26 cellular contexts compared by ENCODE assay signal in the genomic region with DNA sequence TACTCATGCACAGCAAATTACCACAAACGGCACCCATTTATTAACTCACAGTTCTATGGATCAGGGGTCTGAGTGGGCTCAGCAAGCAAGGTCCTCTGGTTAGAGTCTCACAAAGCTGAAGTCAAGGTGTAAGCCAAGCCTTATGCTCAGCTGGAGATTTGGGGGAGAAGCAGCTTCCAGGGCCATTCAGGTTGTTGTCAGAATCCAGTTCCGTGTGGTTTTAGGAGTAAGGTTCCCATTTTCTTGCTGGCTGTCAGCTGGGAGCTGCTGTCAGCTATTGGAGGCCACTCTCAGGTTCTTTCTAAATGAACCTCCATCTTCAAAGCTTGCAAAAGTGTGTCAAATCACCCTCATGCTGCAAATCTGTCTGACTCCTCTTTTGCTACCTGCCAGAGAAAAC. TPM values are rescaled to one million over a fixed set of nuclear protein-coding genes. Genes with fewer than 3 reads are reported as not detected.
"Had no signal": no experiment of that assay in that cellular context is flagged by ENCODE, and none has a peak within 500 bp of the region (broad histone marks: within the 10 kb centered on the region; RNA-seq: fewer than 3 reads in every experiment).

No MANE protein-coding gene starts in this region.

- H3K36me3 Mint-ChIP-seq: activated CD4-positive, alpha-beta memory T cell treated with anti-CD3 and anti-CD28 coated beads for 36 hours; activated naive CD4-positive, alpha-beta T cell treated with anti-CD3 and anti-CD28 coated beads, Interleukin-2, amount 50 U/mL, for 24 hours; IgD-negative memory B cell had no signal

- H3K27ac Mint-ChIP-seq: activated CD4-positive, alpha-beta memory T cell treated with anti-CD3 and anti-CD28 coated beads for 36 hours; activated CD4-positive, alpha-beta T cell treated with anti-CD3 and anti-CD28 coated beads, Interleukin-2, amount 10 ng/mL, durations not matched to agents 7 days and 5 days; activated naive CD4-positive, alpha-beta T cell treated with anti-CD3 and anti-CD28 coated beads, Interleukin-2, amount 50 U/mL, for 24 hours; activated T-cell treated with anti-CD3 and anti-CD28 coated beads, Interleukin-2, amount 50 U/mL, for 24 hours; activated T-helper 1 cell treated with anti-CD3 and anti-CD28 coated beads, Interleukin-12 subunit alpha, Interleukin-12 subunit beta, Interleukin-2, Interleukin-4 antibody, amounts not matched to agents 30 ng/mL and 10 ng/mL and 1 ng/mL, durations not matched to agents 14 hours and 24 hours and 36 hours; IgD-negative memory B cell had no signal

- H3K4me3 ChIP-seq: breast epithelium, PC-9, SJCRH30 had no signal

- DNase-seq: activated CD4-positive, alpha-beta memory T cell treated with anti-CD3 and anti-CD28 coated beads for 36 hours; activated CD4-positive, alpha-beta T cell treated with anti-CD3 and anti-CD28 coated beads, Interleukin-2, amount 10 ng/mL, durations not matched to agents 7 days and 5 days; activated CD4-positive, CD25-positive, alpha-beta regulatory T cell; activated effector memory CD4-positive, alpha-beta T cell treated with Interleukin-2 at 50 U/mL for 16 hours; activated naive CD4-positive, alpha-beta T cell; activated T-cell treated with anti-CD3 and anti-CD28 coated beads, Interleukin-2, amount 50 U/mL, for 24 hours; aorta; KG1; NCI-H1048; NCI-H146; NCI-H187 treated with DMSO at 0.1 percent for 48 hours; NCI-H2081 treated with DMSO at 0.1 percent for 48 hours; NCI-H446; NCI-H524; PC-9; SJCRH30; SK-N-SH; T-helper 1 cell had no signal

- H3K27ac ChIP-seq: PC-9, SJCRH30, VCaP had no signal

- H3K4me3 Mint-ChIP-seq: activated CD4-positive, alpha-beta memory T cell treated with anti-CD3 and anti-CD28 coated beads for 36 hours; activated CD4-positive, alpha-beta T cell treated with anti-CD3 and anti-CD28 coated beads, Interleukin-2, amount 10 ng/mL, durations not matched to agents 7 days and 5 days; activated naive CD4-positive, alpha-beta T cell treated with anti-CD3 and anti-CD28 coated beads, Interleukin-2, amount 50 U/mL, for 24 hours; activated T-cell treated with anti-CD3 and anti-CD28 coated beads, Interleukin-2, amount 50 U/mL, for 24 hours; activated T-helper 1 cell treated with anti-CD3 and anti-CD28 coated beads, Interleukin-12 subunit alpha, Interleukin-12 subunit beta, Interleukin-2, Interleukin-4 antibody, amounts not matched to agents 30 ng/mL and 10 ng/mL and 1 ng/mL, durations not matched to agents 14 hours and 24 hours and 36 hours; IgD-negative memory B cell had no signal

- H3K27me3 ChIP-seq: breast epithelium, SJCRH30 had no signal

- H3K4me1 Mint-ChIP-seq: activated CD4-positive, alpha-beta T cell treated with anti-CD3 and anti-CD28 coated beads, Interleukin-2, amount 10 ng/mL, durations not matched to agents 7 days and 5 days; activated naive CD4-positive, alpha-beta T cell treated with anti-CD3 and anti-CD28 coated beads, Interleukin-2, amount 50 U/mL, for 24 hours; IgD-negative memory B cell had no signal

- H3K27me3 Mint-ChIP-seq: IgD-negative memory B cell had no signal

- H3K36me3 ChIP-seq: breast epithelium, SJCRH30 had no signal

- H3K9me3 ChIP-seq: SK-N-SH had no signal

RNA-seq across cellular contexts. Expression of a gene that starts 17.7 kb away (rescaled TPM):
- total RNA-seq: activated CD4-positive, alpha-beta memory T cell treated with anti-CD3 and anti-CD28 coated beads for 36 hours; activated CD4-positive, alpha-beta T cell treated with anti-CD3 and anti-CD28 coated beads, Interleukin-2, amount 10 ng/mL, durations not matched to agents 7 days and 5 days; activated T-helper 1 cell treated with anti-CD3 and anti-CD28 coated beads, Interleukin-12 subunit alpha, Interleukin-12 subunit beta, Interleukin-2, Interleukin-4 antibody, amounts not matched to agents 30 ng/mL and 10 ng/mL and 1 ng/mL, durations not matched to agents 14 hours and 24 hours and 36 hours; LHCN-M2; M059J; PC-9; SJCRH30; T-helper 2 cell treated with Interferon-gamma antibody and Interleukin-4, amounts not matched to agents 100 ng/mL and 5 ng/mL, for 36 hours had no signal
- polyA plus RNA-seq: aorta, IgD-negative memory B cell, SK-N-SH had no signal

RNA-seq across cellular contexts. Expression of a gene that starts 19.4 kb away (rescaled TPM):
- total RNA-seq: activated CD4-positive, alpha-beta memory T cell treated with anti-CD3 and anti-CD28 coated beads for 36 hours; activated CD4-positive, alpha-beta T cell treated with anti-CD3 and anti-CD28 coated beads, Interleukin-2, amount 10 ng/mL, durations not matched to agents 7 days and 5 days; activated T-helper 1 cell treated with anti-CD3 and anti-CD28 coated beads, Interleukin-12 subunit alpha, Interleukin-12 subunit beta, Interleukin-2, Interleukin-4 antibody, amounts not matched to agents 30 ng/mL and 10 ng/mL and 1 ng/mL, durations not matched to agents 14 hours and 24 hours and 36 hours; LHCN-M2; M059J; PC-9; SJCRH30; T-helper 2 cell treated with Interferon-gamma antibody and Interleukin-4, amounts not matched to agents 100 ng/mL and 5 ng/mL, for 36 hours had no signal
- polyA plus RNA-seq: SK-N-SH had no signal
